15 cellular contexts compared by ENCODE assay signal in the genomic region with DNA sequence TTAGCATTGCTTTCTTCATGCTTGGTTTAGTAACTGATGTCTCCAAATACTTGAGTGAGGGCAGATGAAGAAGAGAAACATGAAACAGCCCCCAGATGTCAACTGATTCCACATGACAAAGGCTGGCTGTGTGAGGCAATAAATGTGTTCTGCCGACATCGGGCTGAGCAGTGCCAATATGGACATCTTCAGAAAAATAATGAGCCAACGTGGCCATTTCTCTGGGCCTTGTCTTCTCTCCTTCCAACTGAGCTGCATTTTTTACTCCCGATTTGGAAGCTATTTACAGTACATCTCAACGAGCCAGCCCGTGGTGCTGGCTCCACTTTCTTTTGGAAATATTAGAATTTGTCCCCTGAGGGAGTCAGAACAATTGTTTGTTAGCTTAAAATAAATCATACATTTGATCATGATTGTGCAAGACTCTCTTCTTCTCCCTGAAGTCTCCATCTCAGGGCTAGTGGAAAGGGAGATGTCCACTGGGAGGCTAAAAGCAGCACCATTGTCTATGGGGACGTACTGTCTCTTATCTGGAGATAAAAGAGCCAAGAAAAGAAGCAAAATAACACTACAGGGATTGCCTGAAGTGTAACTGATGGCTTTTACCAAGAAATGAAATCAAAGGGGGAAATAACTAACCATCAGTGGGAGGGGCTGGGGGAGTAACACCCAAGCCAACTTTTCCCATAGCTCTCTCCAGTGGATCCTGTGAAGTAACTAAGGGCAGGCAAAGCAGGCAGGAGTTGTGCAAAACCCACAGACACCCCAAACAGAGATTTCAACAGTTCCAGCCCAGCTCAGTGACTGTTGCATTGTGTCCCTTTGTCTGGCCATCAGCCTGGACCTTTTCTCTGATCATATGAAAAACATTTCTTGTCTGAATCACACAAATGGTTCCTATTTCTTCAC.
A peak's percentile ranks its signal among the peaks of the same experiment; 100 is the strongest.
DNase-seq lines count a peak whose midpoint lies in the region; ATAC-seq and TF ChIP-seq lines count a peak whose summit lies in the region.
"Had no signal": no experiment of that assay in that cellular context is flagged by ENCODE, and none has a peak within 500 bp of the region (broad histone marks: within the 10 kb centered on the region; RNA-seq: fewer than 3 reads in every experiment).

No MANE protein-coding gene starts in this region.

- no peaks in the 10 kb centered on the region for H3K79me1 ChIP-seq in mesendoderm (ENCODE audit: low read length)

- H3K4ac ChIP-seq in mesendoderm (ENCODE audit: low read depth, low read length), result no peak overlapping the region

- peak; percentile 43 for DNase-seq in NCI-H2171 treated with DMSO at 0.1 percent for 48 hours (lab: John Stamatoyannopoulos, UW)
- DNase-seq in NCI-H2171 (lab: John Stamatoyannopoulos, UW), result no peak
- peak; percentile 82 for DNase-seq in fibroblast of mammary gland (ENCODE audit: low read depth)
- peak; percentile 20 for DNase-seq in mucosa of gallbladder (ENCODE audit: low spot score)
- DNase-seq in transverse colon, result no peak
- no peak for DNase-seq in globus pallidus (ENCODE audit: low spot score)
- DNase-seq in mesendoderm, result no peak
- DNase-seq: activated B cell treated with CpG ODN at 0.5 μM for 24 hours; activated gamma-delta T cell; CD8-positive, alpha-beta T cell; H7; NCI-H82; stimulated activated CD4-positive, alpha-beta T cell treated with anti-CD3 and anti-CD28 coated beads, Interleukin-4, amount 100 ng/mL, for 1 hour; stimulated activated CD8-positive, alpha-beta memory T cell treated with anti-CD3 and anti-CD28 coated beads, Interleukin-4, amount 100 ng/mL, for 48 hours had no signal

- H3K23ac ChIP-seq in mesendoderm (ENCODE audit: low read length), result no peak overlapping the region

- H3K79me2 ChIP-seq in mesendoderm (ENCODE audit: control insufficient read depth, insufficient read depth, low read length), result no peaks in the 10 kb centered on the region

- no peaks in the 10 kb centered on the region for H3K27me3 ChIP-seq in transverse colon
- no peaks in the 10 kb centered on the region for H3K27me3 ChIP-seq in mesendoderm (ENCODE audit: insufficient read depth, low read length, poor library complexity)

- H4K8ac ChIP-seq in mesendoderm (ENCODE audit: low read depth, low read length), result no peak overlapping the region

- H3K27ac ChIP-seq in transverse colon (peak overlapping the region in 3 of 4 donors; percentile 2 to 37 (median 36)), mesendoderm (ENCODE audit: low read depth, low read length) (no peak overlapping the region)

- WGBS in transverse colon (ENCODE audit: low coverage in 1 of 2), 2 donors, result 58 to 59% methylated on average over 2 to 7 of the region's 7 CpGs
- no CpG with 5 or more reads among the region's 7 CpGs for WGBS in mesendoderm (ENCODE audit: extremely low coverage, insufficient coverage, low lambda C conversion rate)

- TF ChIP-seq EP300 in transverse colon (IDR thresholded peaks at IDR 0.05; ENCODE audit: low read depth), result no peak

- no peak overlapping the region for H3K4me3 ChIP-seq in fibroblast of mammary gland (ENCODE audit: control insufficient read depth, low read depth, low read length)
- H3K4me3 ChIP-seq in transverse colon, result no peak overlapping the region
- no peak overlapping the region for H3K4me3 ChIP-seq in mesendoderm (ENCODE audit: low read length)

- no peak overlapping the region for H3K9ac ChIP-seq in mesendoderm (ENCODE audit: low read length)

- H2BK120ac ChIP-seq in mesendoderm (ENCODE audit: low read depth, low read length), result no peak overlapping the region

- H2AK5ac ChIP-seq in mesendoderm (ENCODE audit: low read length), result no peak overlapping the region

- H3K56ac ChIP-seq in mesendoderm (ENCODE audit: low read length), result no peak overlapping the region

- no peaks in the 10 kb centered on the region for H3K36me3 ChIP-seq in transverse colon
- H3K36me3 ChIP-seq in mesendoderm (ENCODE audit: control insufficient read depth, insufficient read depth, low read length), result no peaks in the 10 kb centered on the region

- H2BK15ac ChIP-seq in mesendoderm (replicated peaks; ENCODE audit: low read depth), result no peak overlapping the region

- no peak overlapping the region for H3K4me2 ChIP-seq in mesendoderm (ENCODE audit: low read length)

- no peak overlapping the region for H4K5ac ChIP-seq in mesendoderm (ENCODE audit: low read length)

- H3K9me3 ChIP-seq in transverse colon, result no peaks in the 10 kb centered on the region

- no peak overlapping the region for H3K18ac ChIP-seq in mesendoderm (ENCODE audit: low read length)

- H2BK5ac ChIP-seq in mesendoderm (ENCODE audit: low read length), result no peak overlapping the region

- H3K4me1 ChIP-seq in transverse colon (no peaks in the 10 kb centered on the region), mesendoderm (ENCODE audit: control insufficient read depth, low read depth, low read length) (no peaks in the 10 kb centered on the region)

- TF ChIP-seq POLR2A in transverse colon (IDR thresholded peaks at IDR 0.05), result no peak

- intact Hi-C loops in transverse colon (cut with DNase I; ENCODE audit: low total_unique reads), result no loop called here

- no peak for ATAC-seq in HG03280 (IDR thresholded peaks at IDR 0.05; ENCODE audit: unreplicated experiment)
- ATAC-seq: CD8-positive, alpha-beta T cell had no signal

- no peak for TF ChIP-seq CTCF in fibroblast of mammary gland (conservative IDR thresholded peaks at IDR 0.05; ENCODE audit: control insufficient read depth, insufficient read depth, low read depth, low read length)
- TF ChIP-seq CTCF in transverse colon (IDR thresholded peaks at IDR 0.05), result no peak

- in situ Hi-C loops in transverse colon (cut with MboI; ENCODE audit: low pct_ligation_motif_present in 1 of 4, low pct_unique_long_range_greater_than_20kb in 1 of 4, low sequenced_read_pairs in 3 of 4), result loop anchor here in 1 of 4 donors (25.0 kb wide), 1 partner anchor 1417 kb away; no protein-coding TSS in a partner anchor

Comparison
In these comparisons a context has a peak if more than half of its experiments do, and no peak if none do; other contexts are left out.
1. DNase-seq: peak in NCI-H2171 treated with DMSO at 0.1 percent for 48 hours (single experiment), fibroblast of mammary gland (single experiment) and mucosa of gallbladder (single experiment); none in NCI-H2171 (single experiment), transverse colon (single experiment), globus pallidus (single experiment) and mesendoderm (single experiment).